Comparison of ENCODE assay signal across 9 cellular contexts in the genomic region with DNA sequence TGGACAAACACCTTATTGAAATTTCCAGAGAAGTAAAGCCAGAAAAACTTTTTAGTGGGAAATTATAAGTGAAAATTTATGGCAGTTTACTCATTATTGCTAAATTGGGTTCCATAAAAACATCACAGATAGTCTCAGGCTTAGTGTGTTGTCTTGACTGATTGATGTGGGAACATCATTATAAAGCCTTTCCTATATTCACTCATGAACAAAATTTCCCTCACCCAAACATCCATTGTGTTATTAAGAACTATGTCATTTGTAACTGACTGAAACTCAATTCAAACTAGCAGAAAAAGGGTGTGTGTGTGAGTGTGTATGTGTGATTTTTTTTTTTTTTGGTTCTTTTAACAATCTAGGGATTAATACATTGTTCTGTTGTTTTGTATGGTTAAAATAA.
"Had no signal": no experiment of that assay in that cellular context is flagged by ENCODE, and none has a peak within 500 bp of the region (broad histone marks: within the 10 kb centered on the region; RNA-seq: fewer than 3 reads in every experiment).

No MANE protein-coding gene starts in this region.

- H3K9ac ChIP-seq: KMS-11 had no signal

- H3K36me3 Mint-ChIP-seq: IgD-negative memory B cell had no signal

- ATAC-seq: HepG2, K562 had no signal

- DNase-seq: IMR-90, KBM-7, KG1 had no signal

- H3K27ac Mint-ChIP-seq: IgD-negative memory B cell had no signal

- H3K4me3 ChIP-seq: K562 had no signal

- H3K27ac ChIP-seq: HL-60, KMS-11 had no signal

- H3K4me1 Mint-ChIP-seq: IgD-negative memory B cell had no signal

- H3K4me2 ChIP-seq: KMS-11 had no signal

- FAIRE-seq: HepG2, HTR-8/SVneo, K562 had no signal

- H3K4me3 Mint-ChIP-seq: IgD-negative memory B cell had no signal
